1 cellular context compared by ENCODE assay signal in genomic region chr2:176001281-176001902, GRCh38.
TF ChIP-seq lines count a peak whose summit lies in the region.

No MANE protein-coding gene starts in this region.

TF ChIP-seq in GM12878, 131 proteins besides CTCF, POLR2A, EP300 and RAD21 (continued from another document):
- TF ChIP-seq BCLAF1 (IDR thresholded peaks at IDR 0.05) (no peak), TCF7 (IDR thresholded peaks at IDR 0.05; ENCODE audit: borderline replicate concordance) (no peak), CREB1 (IDR thresholded peaks at IDR 0.05; ENCODE audit: low read depth) (no peak), STAT1 (conservative IDR thresholded peaks at IDR 0.05) (no peak), MLLT1 (IDR thresholded peaks at IDR 0.05) (0 out of 2 replicates have a peak, but pooled peaks have one; percentile 25), E4F1 (IDR thresholded peaks at IDR 0.05; ENCODE audit: borderline replicate concordance, partially characterized antibody) (no peak), IRF4 (IDR thresholded peaks at IDR 0.05; ENCODE audit: low read depth, low read length) (no peak), USF1 (IDR thresholded peaks at IDR 0.05; ENCODE audit: borderline replicate concordance, extremely low read length, insufficient read depth, low read depth, low read length) (no peak), PRDM15 (CRISPR knock-in tag; IDR thresholded peaks at IDR 0.05) (no peak), CREM (IDR thresholded peaks at IDR 0.05; ENCODE audit: low read depth) (0 out of 2 replicates have a peak, but pooled peaks have one; percentile 21), SPI1 (IDR thresholded peaks at IDR 0.05; ENCODE audit: borderline replicate concordance, insufficient read depth, low read depth, low read length) (peak; percentile 41; the same call in 1 of the 2 replicates), BACH1 (IDR thresholded peaks at IDR 0.05; ENCODE audit: borderline replicate concordance) (no peak), ZBTB40 (IDR thresholded peaks at IDR 0.05; ENCODE audit: borderline replicate concordance) (no peak), PAX8 (IDR thresholded peaks at IDR 0.05) (no peak), MXI1 (IDR thresholded peaks at IDR 0.05; ENCODE audit: low read depth, low read length) (peak; percentile 55; the same call in 1 of the 2 replicates), ZBED1 (IDR thresholded peaks at IDR 0.05; ENCODE audit: borderline replicate concordance) (no peak), RELB (IDR thresholded peaks at IDR 0.05; ENCODE audit: low read depth) (0 out of 2 replicates have a peak, but pooled peaks have one; percentile 26), JUNB (IDR thresholded peaks at IDR 0.05) (no peak), SMC3 (IDR thresholded peaks at IDR 0.05; ENCODE audit: borderline replicate concordance, low read length) (no peak), HSF1 (IDR thresholded peaks at IDR 0.05; ENCODE audit: low read depth, low read length) (no peak), TCF12 (IDR thresholded peaks at IDR 0.05; ENCODE audit: low read depth, low read length) (no peak), ATF7 (IDR thresholded peaks at IDR 0.05; ENCODE audit: low read depth) (no peak), FOS (IDR thresholded peaks at IDR 0.05; ENCODE audit: borderline replicate concordance, extremely low read depth, insufficient read length) (no peak)
